In the genomic region with DNA sequence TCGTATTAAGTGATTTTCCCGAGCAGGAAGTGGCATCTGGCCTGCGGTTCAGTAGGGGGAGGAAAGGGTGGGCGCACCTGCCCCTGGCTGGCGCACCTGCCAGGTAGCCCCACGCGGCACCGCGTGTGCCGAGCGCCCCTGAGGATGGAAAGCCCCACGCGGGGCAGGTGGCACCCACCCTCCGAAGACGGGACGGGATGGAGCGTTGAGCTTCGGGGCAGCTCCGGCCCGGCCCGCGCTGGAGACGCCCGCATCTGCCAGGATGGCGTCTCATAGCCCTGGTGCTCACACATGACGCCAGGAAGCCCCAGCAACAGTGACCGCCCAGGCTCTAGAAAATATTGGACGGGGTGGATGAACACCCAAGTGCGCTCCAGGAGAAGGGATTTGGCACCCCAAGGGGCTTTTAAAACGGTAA, we compare ENCODE assay signal across 8 cellular contexts. TPM values are rescaled to one million over a fixed set of nuclear protein-coding genes. Genes with fewer than 3 reads are reported as not detected.
DNase-seq lines count a peak whose midpoint lies in the region; ATAC-seq, FAIRE-seq and TF ChIP-seq lines count a peak whose summit lies in the region.

No MANE protein-coding gene starts in this region.

- no peaks in the 10 kb centered on the region for H4K20me1 ChIP-seq in osteoblast (ENCODE audit: insufficient read depth, low read length)

- TF ChIP-seq POLR2A in GM12892 (IDR thresholded peaks at IDR 0.05; ENCODE audit: low read depth, low read length), result no peak
- TF ChIP-seq POLR2A in Peyer's patch (IDR thresholded peaks at IDR 0.05), result no peak

- H3K4me2 ChIP-seq in osteoblast (ENCODE audit: insufficient read depth, low read length), result peak overlapping the region; percentile 84

- ATAC-seq in GM21737 (IDR thresholded peaks at IDR 0.05; ENCODE audit: unreplicated experiment), result no peak

- no peak for DNase-seq in GM12892 (ENCODE audit: insufficient read length)
- peak; percentile 52 to 61 (median 54) for DNase-seq in Peyer's patch
- DNase-seq in epithelial cell of proximal tubule (ENCODE audit: low read depth), result no peak
- peak; percentile 96 for DNase-seq in osteoblast (ENCODE audit: insufficient read length, low spot score, missing footprints)
- DNase-seq in NCI-H1694 treated with DMSO at 0.1 percent for 48 hours (lab: John Stamatoyannopoulos, UW), result no peak
- no peak for DNase-seq in HTR-8/SVneo (ENCODE audit: insufficient read length, low spot score)
- no peak for DNase-seq in superior temporal gyrus (ENCODE audit: extremely low spot score)

- peak overlapping the region; percentile 87 for H2AFZ ChIP-seq in osteoblast (ENCODE audit: low read length)

- no peaks in the 10 kb centered on the region for H3K79me2 ChIP-seq in osteoblast (ENCODE audit: insufficient read depth, low read length)

- peak overlapping the region; percentile 79 to 100 (median 87) for H3K27ac ChIP-seq in Peyer's patch
- H3K27ac ChIP-seq in osteoblast (ENCODE audit: low read depth, low read length), result peak overlapping the region; percentile 76

- peaks cover 4 to 33% (median 17%) of the 10 kb centered on the region in 4 donors for H3K4me1 ChIP-seq in Peyer's patch
- H3K4me1 ChIP-seq in osteoblast (ENCODE audit: insufficient read depth, low read length), result peaks cover 3% of the 10 kb centered on the region

- H3K9me3 ChIP-seq in Peyer's patch (no peaks in the 10 kb centered on the region), osteoblast (ENCODE audit: low read depth, low read length) (no peaks in the 10 kb centered on the region)

- H3K27me3 ChIP-seq in Peyer's patch (peaks cover 0 to 11% of the 10 kb centered on the region in 2 donors), osteoblast (ENCODE audit: insufficient read depth, low read length) (peaks cover 35% of the 10 kb centered on the region)

- TF ChIP-seq CTCF in Peyer's patch (IDR thresholded peaks at IDR 0.05) (no peak), epithelial cell of proximal tubule (conservative IDR thresholded peaks at IDR 0.05; ENCODE audit: low read depth, low read length) (no peak), osteoblast (IDR thresholded peaks at IDR 0.05; ENCODE audit: extremely low read depth, low read depth, low read length) (no peak)

- peak overlapping the region; percentile 47 to 70 (median 55) for H3K4me3 ChIP-seq in Peyer's patch
- peak overlapping the region; percentile 56 for H3K4me3 ChIP-seq in epithelial cell of proximal tubule (ENCODE audit: low read depth, low read length)
- H3K4me3 ChIP-seq in osteoblast (ENCODE audit: insufficient read depth, low read length), result peak overlapping the region; percentile 71

- H3K36me3 ChIP-seq in Peyer's patch (no peaks in the 10 kb centered on the region), osteoblast (ENCODE audit: insufficient read depth, low read length) (no peaks in the 10 kb centered on the region)

- peak; percentile 81 for FAIRE-seq in GM12892 (lab: Jason Lieb, UNC)
- FAIRE-seq in HTR-8/SVneo (lab: Jason Lieb, UNC), result no peak

RNA-seq across cellular contexts. Expression of a gene that starts 2.5 kb away (rescaled TPM):
- 13.0 TPM for polyA plus RNA-seq in GM12892 (2012; ENCODE audit: missing spikeins)
- total RNA-seq in Peyer's patch (10 to 100 TPM in 1 of 4 donors, 1 to 10 TPM in 3; 2.1 to 41.3 (median 7.6) TPM), epithelial cell of proximal tubule (0.46 and 2.1 TPM in 2 replicates), osteoblast (5.3 and 6.2 TPM in 2 replicates)

Comparison
In these comparisons a context has a peak if more than half of its experiments do, and no peak if none do; other contexts are left out.
1. DNase-seq: peak in Peyer's patch (3 of 3) and osteoblast (single experiment); none in GM12892 (single experiment), epithelial cell of proximal tubule (single experiment), NCI-H1694 treated with DMSO at 0.1 percent for 48 hours (single experiment), HTR-8/SVneo (single experiment) and superior temporal gyrus (single experiment).
2. Peak in every context shown above with its lines, with median percentiles within 50 percentile points of each other: H3K4me3 ChIP-seq.